Comparison of ENCODE assay signal across 30 cellular contexts in genomic region chr22:26564181-26564580, GRCh38. TPM values are rescaled to one million over a fixed set of nuclear protein-coding genes. Genes with fewer than 3 reads are reported as not detected.
A peak's percentile ranks its signal among the peaks of the same experiment; 100 is the strongest.
DNase-seq lines count a peak whose midpoint lies in the region; ATAC-seq and TF ChIP-seq lines count a peak whose summit lies in the region.
"Had no signal": no experiment of that assay in that cellular context is flagged by ENCODE, and none has a peak within 500 bp of the region (broad histone marks: within the 10 kb centered on the region; RNA-seq: fewer than 3 reads in every experiment).

No MANE protein-coding gene starts in this region.

- H4K20me1 ChIP-seq in GM23338 (replicated peaks; ENCODE audit: insufficient read depth): peaks cover 6% of the 10 kb centered on the region; the same call in 1 of the 2 replicates
- no peaks in the 10 kb centered on the region for H4K20me1 ChIP-seq in mammary epithelial cell (ENCODE audit: insufficient read depth, low read length)

- peak overlapping the region; percentile 39; the same call in 1 of the 2 replicates for H3K4me2 ChIP-seq in GM23338
- H3K4me2 ChIP-seq in mammary epithelial cell (ENCODE audit: insufficient read depth, low read depth, low read length): peak overlapping the region; percentile 59
- H3K4me2 ChIP-seq: SK-N-SH had no signal

- H3K36me3 ChIP-seq in GM23338 (ENCODE audit: insufficient read depth) (no peaks in the 10 kb centered on the region), mammary epithelial cell (ENCODE audit: insufficient read depth, low read length) (no peaks in the 10 kb centered on the region), iPS-15b (ENCODE audit: control insufficient read depth, insufficient read depth, low read length) (peaks cover 8% of the 10 kb centered on the region)
- H3K36me3 ChIP-seq: sigmoid colon had no signal

- no peak for TF ChIP-seq CTCF in GM23338 (conservative IDR thresholded peaks at IDR 0.05; ENCODE audit: low read depth in 2 of 2)
- no peak for TF ChIP-seq CTCF in mammary epithelial cell (conservative IDR thresholded peaks at IDR 0.05 in 1 of 2, IDR thresholded peaks at IDR 0.05 in 1 of 2; ENCODE audit: extremely low read depth in 1 of 2, insufficient read depth in 1 of 2, low read depth in 1 of 2, low read length in 2 of 2)
- no peak for TF ChIP-seq CTCF in progenitor cell of endocrine pancreas (IDR thresholded peaks at IDR 0.05; ENCODE audit: unreplicated experiment)
- TF ChIP-seq CTCF in CD4-positive, alpha-beta T cell (IDR thresholded peaks at IDR 0.05): no peak

- H3K27me3 ChIP-seq in GM23338 (ENCODE audit: insufficient read depth) (no peaks in the 10 kb centered on the region), mammary epithelial cell (ENCODE audit: insufficient read depth, low read length) (no peaks in the 10 kb centered on the region), iPS-15b (ENCODE audit: control insufficient read depth, insufficient read depth, low read length) (no peaks in the 10 kb centered on the region)
- H3K27me3 ChIP-seq in CD4-positive, alpha-beta T cell (ENCODE audit: control insufficient read depth, insufficient read depth, low read length): no peaks in the 10 kb centered on the region
- H3K27me3 ChIP-seq: heart right ventricle, left lung, sigmoid colon had no signal

- H3K4me1 ChIP-seq in GM23338 (ENCODE audit: insufficient read depth) (peaks cover 69% of the 10 kb centered on the region), mammary epithelial cell (ENCODE audit: insufficient read depth, low read length) (peaks cover 48% of the 10 kb centered on the region), iPS-15b (ENCODE audit: control insufficient read depth, insufficient read depth, low read length) (peaks cover 38% of the 10 kb centered on the region)
- H3K4me1 ChIP-seq: parathyroid adenoma, sigmoid colon had no signal

- 11% methylated on average over 8 of the region's 8 CpGs for WGBS in mammary epithelial cell (ENCODE audit: low coverage, missing lambda C conversion rate)

- POLR2A ChIA-PET in CD4-positive, alpha-beta T cell (lab: Charles Lee): no interaction called here

- H3K27me3 Mint-ChIP-seq in GM23338 (ENCODE audit: insufficient read depth, low read depth, poor library complexity) (peaks cover 8% of the 10 kb centered on the region), progenitor cell of endocrine pancreas (no peaks in the 10 kb centered on the region)
- H3K27me3 Mint-ChIP-seq in CD4-positive, alpha-beta T cell: no peaks in the 10 kb centered on the region
- no peaks in the 10 kb centered on the region for H3K27me3 Mint-ChIP-seq in activated naive CD8-positive, alpha-beta T cell treated with anti-CD3 and anti-CD28 coated beads, Interleukin-2, amount 50 U/mL, for 24 hours
- H3K27me3 Mint-ChIP-seq: activated CD4-positive, alpha-beta T cell treated with anti-CD3 and anti-CD28 coated beads for 36 hours; T-helper 17 cell had no signal

- no peak overlapping the region for H2AFZ ChIP-seq in GM23338
- peak overlapping the region; percentile 61 for H2AFZ ChIP-seq in mammary epithelial cell (ENCODE audit: low read depth, low read length)
- H2AFZ ChIP-seq: parathyroid adenoma had no signal

- no peaks in the 10 kb centered on the region for H3K9me2 ChIP-seq in GM23338 (ENCODE audit: insufficient read depth)
- H3K9me2 ChIP-seq: SK-N-SH had no signal

- H3K9me3 ChIP-seq in mammary epithelial cell (replicated peaks; ENCODE audit: insufficient read depth, low read length): no peaks in the 10 kb centered on the region
- no peaks in the 10 kb centered on the region for H3K9me3 ChIP-seq in iPS-15b (ENCODE audit: control insufficient read depth, insufficient read depth, low read length)
- no peaks in the 10 kb centered on the region for H3K9me3 ChIP-seq in CD4-positive, alpha-beta T cell (ENCODE audit: control insufficient read depth, low read length)
- H3K9me3 ChIP-seq: heart right ventricle, left lung, sigmoid colon, SK-N-SH had no signal

- dilution Hi-C loops in mammary epithelial cell (cut with HindIII; ENCODE audit: low sequenced_read_pairs): no loop called here

- H3K36me3 Mint-ChIP-seq in GM23338 (ENCODE audit: low read depth) (peaks cover 13% of the 10 kb centered on the region), progenitor cell of endocrine pancreas (ENCODE audit: insufficient read depth) (no peaks in the 10 kb centered on the region)
- no peaks in the 10 kb centered on the region for H3K36me3 Mint-ChIP-seq in CD4-positive, alpha-beta T cell (ENCODE audit: low read depth)
- H3K36me3 Mint-ChIP-seq in activated naive CD8-positive, alpha-beta T cell treated with anti-CD3 and anti-CD28 coated beads, Interleukin-2, amount 50 U/mL, for 24 hours (ENCODE audit: low read depth): no peaks in the 10 kb centered on the region

- H3K4me3 ChIP-seq in GM23338: no peak overlapping the region
- H3K4me3 ChIP-seq in mammary epithelial cell (replicated peaks in 1 of 3; ENCODE audit: insufficient read depth in 1 of 3, low read depth in 2 of 3, low read length in 3 of 3): no peak overlapping the region
- peak overlapping the region; percentile 14 for H3K4me3 ChIP-seq in iPS-15b (ENCODE audit: low read depth, low read length)
- H3K4me3 ChIP-seq: GM12878, heart right ventricle, left lung, sigmoid colon had no signal

- peak overlapping the region; percentile 79 for H3K27ac Mint-ChIP-seq in GM23338
- H3K27ac Mint-ChIP-seq in progenitor cell of endocrine pancreas: peak overlapping the region; percentile 79
- no peak overlapping the region for H3K27ac Mint-ChIP-seq in CD4-positive, alpha-beta T cell
- H3K27ac Mint-ChIP-seq in activated naive CD8-positive, alpha-beta T cell treated with anti-CD3 and anti-CD28 coated beads, Interleukin-2, amount 50 U/mL, for 24 hours: no peak overlapping the region
- H3K27ac Mint-ChIP-seq: activated CD4-positive, alpha-beta T cell treated with anti-CD3 and anti-CD28 coated beads for 36 hours; nephron; T-helper 17 cell had no signal

- peaks cover 90% of the 10 kb centered on the region for H3K79me2 ChIP-seq in GM23338 (replicated peaks; ENCODE audit: insufficient read depth)
- H3K79me2 ChIP-seq in mammary epithelial cell (ENCODE audit: insufficient read depth, low read length): peaks cover 49% of the 10 kb centered on the region
- H3K79me2 ChIP-seq: parathyroid adenoma had no signal

- peaks cover 75% of the 10 kb centered on the region for H3K4me1 Mint-ChIP-seq in GM23338
- H3K4me1 Mint-ChIP-seq in progenitor cell of endocrine pancreas (ENCODE audit: low read depth): peaks cover 11% of the 10 kb centered on the region
- peaks cover 10% of the 10 kb centered on the region for H3K4me1 Mint-ChIP-seq in CD4-positive, alpha-beta T cell (ENCODE audit: low read depth)
- H3K4me1 Mint-ChIP-seq in activated naive CD8-positive, alpha-beta T cell treated with anti-CD3 and anti-CD28 coated beads, Interleukin-2, amount 50 U/mL, for 24 hours: peaks cover 26% of the 10 kb centered on the region

- H3F3A ChIP-seq in GM23338 (replicated peaks; ENCODE audit: low read depth): peaks cover 22% of the 10 kb centered on the region

- in situ Hi-C loops in mammary epithelial cell (cut with MboI; ENCODE audit: low sequenced_read_pairs in 2 of 2): no loop called here

- H3K9ac ChIP-seq in mammary epithelial cell (ENCODE audit: insufficient read depth, low read length) (no peak overlapping the region), iPS-15b (ENCODE audit: low read depth, low read length) (no peak overlapping the region)
- H3K9ac ChIP-seq: parathyroid adenoma, SK-N-SH had no signal

- intact Hi-C loops in mammary epithelial cell (cut with micrococcal nuclease): loop anchor here (2.0 kb wide), 1 partner anchor 101 kb away; no protein-coding TSS in a partner anchor
- intact Hi-C loops in CD4-positive, alpha-beta T cell (cut with DNase I, micrococcal nuclease): no loop called here

- H3K4me3 Mint-ChIP-seq in GM23338 (no peak overlapping the region), progenitor cell of endocrine pancreas (ENCODE audit: low read depth) (no peak overlapping the region)
- no peak overlapping the region for H3K4me3 Mint-ChIP-seq in CD4-positive, alpha-beta T cell
- no peak overlapping the region for H3K4me3 Mint-ChIP-seq in activated naive CD8-positive, alpha-beta T cell treated with anti-CD3 and anti-CD28 coated beads, Interleukin-2, amount 50 U/mL, for 24 hours
- H3K4me3 Mint-ChIP-seq: activated CD4-positive, alpha-beta T cell treated with anti-CD3 and anti-CD28 coated beads for 36 hours; nephron; T-helper 17 cell had no signal

- BruUV-seq in mammary epithelial cell (replicated peaks; lab: Mats Ljungman, UMichigan): no TSS peak

- DNase-seq in GM23338 (ENCODE audit: low spot score): no peak
- DNase-seq in mammary epithelial cell: peak; percentile 83
- DNase-seq in progenitor cell of endocrine pancreas (ENCODE audit: low spot score, unreplicated experiment): no peak
- no peak for DNase-seq in activated CD8-positive, alpha-beta memory T cell treated with anti-CD3 and anti-CD28 coated beads for 24 hours
- no peak for DNase-seq in islet precursor cell
- DNase-seq in CD4-positive, alpha-beta T cell: no peak
- no peak for DNase-seq in activated naive CD8-positive, alpha-beta T cell treated with anti-CD3 and anti-CD28 coated beads, Interleukin-2, amount 50 U/mL, for 24 hours
- DNase-seq: activated CD4-positive, alpha-beta T cell treated with anti-CD3 and anti-CD28 coated beads for 36 hours; activated naive CD4-positive, alpha-beta T cell; activated T-cell treated with anti-CD3 and anti-CD28 coated beads, Interleukin-2, amount 50 U/mL, for 48 hours; cortex of kidney; HCEC 1CT; heart right ventricle; IMR-90; left lung; NCI-H1105; NCI-H2081; NCI-H82; sigmoid colon; SK-N-SH; stimulated activated CD8-positive, alpha-beta memory T cell treated with anti-CD3 and anti-CD28 coated beads, Interleukin-4, amount 100 ng/mL, for 48 hours; T-helper 17 cell had no signal

- peaks cover 2% of the 10 kb centered on the region; the same call in 1 of the 3 replicates for H3K9me3 Mint-ChIP-seq in GM23338
- H3K9me3 Mint-ChIP-seq in progenitor cell of endocrine pancreas (ENCODE audit: low read depth): no peaks in the 10 kb centered on the region
- H3K9me3 Mint-ChIP-seq in CD4-positive, alpha-beta T cell: no peaks in the 10 kb centered on the region
- H3K9me3 Mint-ChIP-seq in activated naive CD8-positive, alpha-beta T cell treated with anti-CD3 and anti-CD28 coated beads, Interleukin-2, amount 50 U/mL, for 24 hours: no peaks in the 10 kb centered on the region
- H3K9me3 Mint-ChIP-seq: nephron had no signal

- peak overlapping the region; percentile 75; the same call in 1 of the 2 replicates for H3K27ac ChIP-seq in GM23338 (ENCODE audit: low read depth)
- H3K27ac ChIP-seq in mammary epithelial cell (ENCODE audit: insufficient read depth, low read depth, low read length): no peak overlapping the region
- H3K27ac ChIP-seq in CD4-positive, alpha-beta T cell (ENCODE audit: low read depth, low read length): no peak overlapping the region
- H3K27ac ChIP-seq: heart right ventricle, left lung, parathyroid adenoma, sigmoid colon had no signal

- CTCF ChIA-PET in mammary epithelial cell (lab: Charles Lee; ENCODE audit: low non-redundant PET): interaction anchor here (0.5 kb wide), 1 partner anchor 61 kb away, joined by 3 read pairs; no protein-coding TSS in a partner anchor
- CTCF ChIA-PET in CD4-positive, alpha-beta T cell (lab: Charles Lee): no interaction called here

- ATAC-seq in GM23338: no peak
- ATAC-seq in CD4-positive, alpha-beta T cell (ENCODE audit: poor library complexity): no peak
- ATAC-seq in activated naive CD8-positive, alpha-beta T cell treated with anti-CD3 and anti-CD28 coated beads, Interleukin-2, amount 50 U/mL, for 24 hours: no peak
- ATAC-seq: activated CD4-positive, alpha-beta T cell treated with anti-CD3 and anti-CD28 coated beads for 36 hours; GM12878; heart right ventricle; left lung; T-helper 17 cell had no signal

RNA-seq across cellular contexts. Expression of gene TPST2, which starts 25.8 kb away (rescaled TPM):
- 106 and 127 TPM in 2 replicates for total RNA-seq in GM23338 (2014; rRNA removed; shearing (Covaris generic))
- polyA plus RNA-seq in GM23338 (2016; fragmentation: Nextera tagmentation; extraction: Ambion mirVana) (37.9 and 43.1 TPM in 2 replicates), mammary epithelial cell (28.4 TPM)
- total RNA-seq in mammary epithelial cell (10 to 100 TPM; 18.8 to 62.5 TPM), progenitor cell of endocrine pancreas (16.6 and 19.1 TPM in 2 replicates)
- 63.0 TPM for polyA minus RNA-seq in mammary epithelial cell
- 1 to 10 TPM; 7.2 to 7.4 TPM for total RNA-seq in CD4-positive, alpha-beta T cell

RNA-seq across cellular contexts. Expression of gene TFIP11, which starts 51.9 kb away (rescaled TPM):
- total RNA-seq in GM23338 (2014; rRNA removed; shearing (Covaris generic)): 25.6 and 26.2 TPM in 2 replicates
- 17.1 and 20.4 TPM in 2 replicates for polyA plus RNA-seq in GM23338 (2016; fragmentation: Nextera tagmentation; extraction: Ambion mirVana)
- 10 to 100 TPM; 35.7 to 38.3 TPM for total RNA-seq in mammary epithelial cell
- 21.5 TPM for polyA plus RNA-seq in mammary epithelial cell
- 61.8 TPM for polyA minus RNA-seq in mammary epithelial cell
- 36.4 and 38.7 TPM in 2 replicates for total RNA-seq in progenitor cell of endocrine pancreas
- 100 to 1,000 TPM; 111 TPM for total RNA-seq in CD4-positive, alpha-beta T cell

RNA-seq across cellular contexts. Expression of gene CRYBB1, which starts 53.6 kb away (rescaled TPM):
- 1.6 and 2.4 TPM in 2 replicates for total RNA-seq in GM23338 (2014; rRNA removed; shearing (Covaris generic))
- polyA plus RNA-seq in GM23338 (2016; fragmentation: Nextera tagmentation; extraction: Ambion mirVana): 3.0 and 3.7 TPM in 2 replicates
- not detected for total RNA-seq in mammary epithelial cell
- polyA plus RNA-seq in mammary epithelial cell: not detected
- polyA minus RNA-seq in mammary epithelial cell: not detected
- not detected in 2 replicates for total RNA-seq in progenitor cell of endocrine pancreas
- not detected for total RNA-seq in CD4-positive, alpha-beta T cell
- total RNA-seq: A673; activated CD4-positive, alpha-beta T cell treated with anti-CD3 and anti-CD28 coated beads for 36 hours; IMR-90; T-helper 17 cell had no signal
- polyA plus RNA-seq: BJ, IMR-90 had no signal

RNA-seq across cellular contexts. Expression of gene CRYBA4, which starts 57.6 kb away (rescaled TPM):
- total RNA-seq in GM23338 (2014; rRNA removed; shearing (Covaris generic)): 1.7 TPM in 1 of 2 replicates, not detected in the other
- polyA plus RNA-seq in GM23338 (2016; fragmentation: Nextera tagmentation; extraction: Ambion mirVana) (1.2 and 1.5 TPM in 2 replicates), mammary epithelial cell (not detected)
- total RNA-seq in mammary epithelial cell (not detected), progenitor cell of endocrine pancreas (not detected in 2 replicates)
- not detected for polyA minus RNA-seq in mammary epithelial cell
- total RNA-seq in CD4-positive, alpha-beta T cell: not detected
- total RNA-seq: A673; activated CD4-positive, alpha-beta T cell treated with anti-CD3 and anti-CD28 coated beads for 36 hours; IMR-90; left lung; sigmoid colon; subcutaneous adipose tissue; T-helper 17 cell; urinary bladder had no signal
- polyA plus RNA-seq: BJ, heart right ventricle, IMR-90, sigmoid colon, SK-N-SH, urinary bladder had no signal

Comparison
In these comparisons a context has a peak if more than half of its experiments do, and no peak if none do; other contexts are left out.
1. H3K27ac Mint-ChIP-seq: peak in GM23338 (single experiment) and progenitor cell of endocrine pancreas (single experiment); none in CD4-positive, alpha-beta T cell (single experiment) and activated naive CD8-positive, alpha-beta T cell treated with anti-CD3 and anti-CD28 coated beads, Interleukin-2, amount 50 U/mL, for 24 hours (single experiment).